ENCODE assay signal across 16 cellular contexts in genomic region chr1:8677782-8678181, GRCh38.
"Had no signal": no experiment of that assay in that cellular context is flagged by ENCODE, and none has a peak within 500 bp of the region (broad histone marks: within the 10 kb centered on the region; RNA-seq: fewer than 3 reads in every experiment).

No MANE protein-coding gene starts in this region.

- H3K4me1 ChIP-seq: tibial artery had no signal

- H3K9me3 Mint-ChIP-seq: activated naive CD4-positive, alpha-beta T cell treated with anti-CD3 and anti-CD28 coated beads, Interleukin-2, amount 50 U/mL, for 24 hours; activated T-cell treated with anti-CD3 and anti-CD28 coated beads, Interleukin-2, amount 50 U/mL, for 72 hours; immature natural killer cell; naive B cell; stimulated activated naive B cell treated with anti-CD40 and anti-IgM and Interleukin-4, amounts not matched to agents 10 μg/mL and 1 μg/mL and 100 μg/mL, for 72 hours; T-helper 2 cell treated with Interferon-gamma antibody and Interleukin-4, amounts not matched to agents 5 μg/mL and 100 μg/mL, for 36 hours had no signal

- DNase-seq: activated CD4-positive, alpha-beta T cell treated with anti-CD3 and anti-CD28 coated beads, Interleukin-2, amount 50 U/mL, for 1 hour; activated gamma-delta T cell; activated T-cell treated with anti-CD3 and anti-CD28 coated beads, Interleukin-2, amount 50 U/mL, for 72 hours; immature natural killer cell; left ventricle myocardium superior; mucosa of descending colon; naive B cell; pancreas; spleen; stimulated activated naive B cell treated with anti-CD40 and anti-IgM and Interleukin-4, amounts not matched to agents 10 μg/mL and 1 μg/mL and 100 μg/mL, for 72 hours; tibial artery had no signal

- H3K4me3 ChIP-seq: mucosa of descending colon, pancreas, SK-N-MC, spleen, tibial artery had no signal

- H3K27ac Mint-ChIP-seq: activated naive CD4-positive, alpha-beta T cell treated with anti-CD3 and anti-CD28 coated beads, Interleukin-2, amount 50 U/mL, for 24 hours; activated T-cell treated with anti-CD3 and anti-CD28 coated beads, Interleukin-2, amount 50 U/mL, for 72 hours; immature natural killer cell; T-helper 2 cell treated with Interferon-gamma antibody and Interleukin-4, amounts not matched to agents 5 μg/mL and 100 μg/mL, for 36 hours had no signal

- H3K4me3 Mint-ChIP-seq: activated naive CD4-positive, alpha-beta T cell treated with anti-CD3 and anti-CD28 coated beads, Interleukin-2, amount 50 U/mL, for 24 hours; immature natural killer cell; stimulated activated naive B cell treated with anti-CD40 and anti-IgM and Interleukin-4, amounts not matched to agents 10 μg/mL and 1 μg/mL and 100 μg/mL, for 72 hours; T-helper 2 cell treated with Interferon-gamma antibody and Interleukin-4, amounts not matched to agents 5 μg/mL and 100 μg/mL, for 36 hours had no signal

- H3K9me3 ChIP-seq: mucosa of descending colon, neutrophil, pancreas, spleen, tibial artery had no signal

- H3K27ac ChIP-seq: neutrophil, pancreas, SK-N-MC, spleen, tibial artery had no signal

- H3K36me3 ChIP-seq: neutrophil, pancreas, spleen, tibial artery had no signal

- H3K27me3 Mint-ChIP-seq: activated naive CD4-positive, alpha-beta T cell treated with anti-CD3 and anti-CD28 coated beads, Interleukin-2, amount 50 U/mL, for 24 hours; naive B cell; stimulated activated naive B cell treated with anti-CD40 and anti-IgM and Interleukin-4, amounts not matched to agents 10 μg/mL and 1 μg/mL and 100 μg/mL, for 72 hours had no signal

- ATAC-seq: activated T-cell treated with anti-CD3 and anti-CD28 coated beads, Interleukin-2, amount 50 U/mL, for 72 hours; left ventricle myocardium superior; mucosa of descending colon; pancreas; sciatic nerve; stimulated activated naive B cell treated with anti-CD40 and anti-IgM and Interleukin-4, amounts not matched to agents 10 μg/mL and 1 μg/mL and 100 μg/mL, for 72 hours had no signal

- H3K36me3 Mint-ChIP-seq: activated naive CD4-positive, alpha-beta T cell treated with anti-CD3 and anti-CD28 coated beads, Interleukin-2, amount 50 U/mL, for 24 hours; immature natural killer cell had no signal
